ENCODE assay signal across 12 cellular contexts in the genomic region with DNA sequence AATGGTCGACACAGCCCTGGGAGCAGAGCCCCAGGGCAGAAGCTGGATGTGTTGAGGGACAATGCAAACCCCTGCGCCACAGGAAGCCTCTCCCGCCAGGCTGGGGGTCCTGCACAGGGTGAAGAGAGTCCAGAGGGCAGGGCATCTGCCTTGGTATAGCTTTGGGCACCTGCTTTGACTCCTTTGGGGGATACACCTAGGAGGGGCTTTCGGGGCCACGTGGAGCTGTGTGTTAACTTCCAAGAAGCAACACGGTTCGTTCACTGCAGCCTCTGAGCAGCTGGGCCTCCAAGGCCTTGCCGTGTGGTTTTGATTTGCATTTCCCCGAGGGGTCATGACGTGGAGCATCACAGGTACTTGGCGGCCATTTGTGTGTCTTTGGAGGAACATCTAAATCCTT. TPM values are rescaled to one million over a fixed set of nuclear protein-coding genes. Genes with fewer than 3 reads are reported as not detected.
DNase-seq lines count a peak whose midpoint lies in the region; ATAC-seq and TF ChIP-seq lines count a peak whose summit lies in the region.
"Had no signal": no experiment of that assay in that cellular context is flagged by ENCODE, and none has a peak within 500 bp of the region (broad histone marks: within the 10 kb centered on the region; RNA-seq: fewer than 3 reads in every experiment).

No MANE protein-coding gene starts in this region.

- intact Hi-C loops in activated B cell treated with CpG ODN at 0.5 μM for 24 hours (cut with micrococcal nuclease): loop anchor here (1.0 to 10.0 kb wide), 5 partner anchors 26 to 1048 kb away; a partner anchor contains a TSS

- H3K4me1 Mint-ChIP-seq in activated B cell treated with CpG ODN at 0.5 μM for 24 hours: peaks cover 37% of the 10 kb centered on the region
- peaks cover 16% of the 10 kb centered on the region for H3K4me1 Mint-ChIP-seq in activated naive CD4-positive, alpha-beta T cell treated with anti-CD3 and anti-CD28 coated beads, Interleukin-2, amount 10 ng/mL, durations not matched to agents 7 days and 5 days
- no peaks in the 10 kb centered on the region for H3K4me1 Mint-ChIP-seq in activated T-helper 17 cell treated with anti-CD3 and anti-CD28 coated beads, Interleukin-2, amount 50 U/mL, for 72 hours
- H3K4me1 Mint-ChIP-seq: neural crest cell had no signal

- H3K9me3 Mint-ChIP-seq in activated B cell treated with CpG ODN at 0.5 μM for 24 hours: no peaks in the 10 kb centered on the region
- H3K9me3 Mint-ChIP-seq in activated naive CD4-positive, alpha-beta T cell treated with anti-CD3 and anti-CD28 coated beads, Interleukin-2, amount 10 ng/mL, durations not matched to agents 7 days and 5 days: no peaks in the 10 kb centered on the region
- no peaks in the 10 kb centered on the region for H3K9me3 Mint-ChIP-seq in activated T-helper 17 cell treated with anti-CD3 and anti-CD28 coated beads, Interleukin-2, amount 50 U/mL, for 72 hours
- H3K9me3 Mint-ChIP-seq: neural crest cell had no signal

- peak overlapping the region; percentile 71 for H3K27ac Mint-ChIP-seq in activated B cell treated with CpG ODN at 0.5 μM for 24 hours
- no peak overlapping the region for H3K27ac Mint-ChIP-seq in activated naive CD4-positive, alpha-beta T cell treated with anti-CD3 and anti-CD28 coated beads, Interleukin-2, amount 10 ng/mL, durations not matched to agents 7 days and 5 days
- no peak overlapping the region for H3K27ac Mint-ChIP-seq in activated T-helper 17 cell treated with anti-CD3 and anti-CD28 coated beads, Interleukin-2, amount 50 U/mL, for 72 hours

- H3K4me3 Mint-ChIP-seq in activated B cell treated with CpG ODN at 0.5 μM for 24 hours: peak overlapping the region; percentile 55
- no peak overlapping the region for H3K4me3 Mint-ChIP-seq in activated naive CD4-positive, alpha-beta T cell treated with anti-CD3 and anti-CD28 coated beads, Interleukin-2, amount 10 ng/mL, durations not matched to agents 7 days and 5 days
- no peak overlapping the region for H3K4me3 Mint-ChIP-seq in activated T-helper 17 cell treated with anti-CD3 and anti-CD28 coated beads, Interleukin-2, amount 50 U/mL, for 72 hours
- H3K4me3 Mint-ChIP-seq: neural crest cell had no signal

- CTCF ChIA-PET in activated B cell treated with CpG ODN at 0.5 μM for 24 hours (lab: Charles Lee): no interaction called here
- CTCF ChIA-PET in activated naive CD4-positive, alpha-beta T cell treated with anti-CD3 and anti-CD28 coated beads, Interleukin-2, amount 10 ng/mL, durations not matched to agents 7 days and 5 days (lab: Charles Lee): no interaction called here

- TF ChIP-seq CTCF in GM20000 (IDR thresholded peaks at IDR 0.05; ENCODE audit: extremely low read depth, missing control alignments) (no peak), activated B cell treated with CpG ODN at 0.5 μM for 24 hours (IDR thresholded peaks at IDR 0.05) (no peak)

- H3K27me3 Mint-ChIP-seq in activated B cell treated with CpG ODN at 0.5 μM for 24 hours: no peaks in the 10 kb centered on the region
- H3K27me3 Mint-ChIP-seq in activated naive CD4-positive, alpha-beta T cell treated with anti-CD3 and anti-CD28 coated beads, Interleukin-2, amount 10 ng/mL, durations not matched to agents 7 days and 5 days: peaks cover 3% of the 10 kb centered on the region
- no peaks in the 10 kb centered on the region for H3K27me3 Mint-ChIP-seq in activated T-helper 17 cell treated with anti-CD3 and anti-CD28 coated beads, Interleukin-2, amount 50 U/mL, for 72 hours

- POLR2A ChIA-PET in activated B cell treated with CpG ODN at 0.5 μM for 24 hours (lab: Charles Lee): interaction anchor here (0.7 to 2.8 kb wide), 5 partner anchors 27 to 212 kb away, joined by 4 to 14 read pairs (median 5); a partner anchor contains a TSS

- ATAC-seq in GM18498 (IDR thresholded peaks at IDR 0.05; ENCODE audit: unreplicated experiment) (peak; percentile 74), HG03060 (IDR thresholded peaks at IDR 0.05; ENCODE audit: low read depth, unreplicated experiment) (peak; percentile 60), activated B cell treated with CpG ODN at 0.5 μM for 24 hours (ENCODE audit: low read depth) (peak; percentile 83)
- ATAC-seq in activated T-helper 17 cell treated with anti-CD3 and anti-CD28 coated beads, Interleukin-2, amount 50 U/mL, for 72 hours (replicated peaks): no peak

- H3K36me3 Mint-ChIP-seq in activated B cell treated with CpG ODN at 0.5 μM for 24 hours (ENCODE audit: low read depth): peaks cover 11% of the 10 kb centered on the region
- H3K36me3 Mint-ChIP-seq in activated naive CD4-positive, alpha-beta T cell treated with anti-CD3 and anti-CD28 coated beads, Interleukin-2, amount 10 ng/mL, durations not matched to agents 7 days and 5 days: peaks cover 5% of the 10 kb centered on the region
- no peaks in the 10 kb centered on the region for H3K36me3 Mint-ChIP-seq in activated T-helper 17 cell treated with anti-CD3 and anti-CD28 coated beads, Interleukin-2, amount 50 U/mL, for 72 hours (ENCODE audit: low read depth)

- DNase-seq in GM20000 (ENCODE audit: low spot score) (peak; percentile 82), activated B cell treated with CpG ODN at 0.5 μM for 24 hours (peak; percentile 68), NCI-H1417 treated with DMSO at 0.1 percent for 48 hours (lab: John Stamatoyannopoulos, UW) (no peak)
- no peak for DNase-seq in activated naive CD4-positive, alpha-beta T cell treated with anti-CD3 and anti-CD28 coated beads, Interleukin-2, amount 10 ng/mL, durations not matched to agents 7 days and 5 days
- no peak for DNase-seq in activated CD4-positive, alpha-beta T cell treated with anti-CD3 and anti-CD28 coated beads for 1 hour
- DNase-seq: activated CD4-positive, alpha-beta T cell treated with anti-CD3 and anti-CD28 coated beads for 48 hours; foreskin melanocyte; NK-92 treated with Interleukin-12 subunit alpha and Interleukin-12 subunit beta, amount 100 ng/mL, for 24 hours had no signal

RNA-seq across cellular contexts. Expression of a gene that starts 5.8 kb away (rescaled TPM):
- 51.5 and 60.3 TPM in 2 replicates for total RNA-seq in activated B cell treated with CpG ODN at 0.5 μM for 24 hours
- 10 to 100 TPM; 31.5 to 75.2 TPM for total RNA-seq in activated T-helper 17 cell treated with anti-CD3 and anti-CD28 coated beads, Interleukin-2, amount 50 U/mL, for 72 hours

RNA-seq across cellular contexts. Expression of a gene that starts 26.5 kb away (rescaled TPM):
- total RNA-seq in activated B cell treated with CpG ODN at 0.5 μM for 24 hours: 57.8 and 65.6 TPM in 2 replicates
- total RNA-seq in activated T-helper 17 cell treated with anti-CD3 and anti-CD28 coated beads, Interleukin-2, amount 50 U/mL, for 72 hours: 10 to 100 TPM; 47.1 to 60.0 TPM

RNA-seq across cellular contexts. Expression of a gene that starts 28.8 kb away (rescaled TPM):
- total RNA-seq in activated B cell treated with CpG ODN at 0.5 μM for 24 hours: 20.1 and 27.0 TPM in 2 replicates
- total RNA-seq in activated T-helper 17 cell treated with anti-CD3 and anti-CD28 coated beads, Interleukin-2, amount 50 U/mL, for 72 hours: 10 to 100 TPM; 14.7 to 21.5 TPM

Comparison
In these comparisons a context has a peak if more than half of its experiments do, and no peak if none do; other contexts are left out.
1. DNase-seq: peak in GM20000 (single experiment) and activated B cell treated with CpG ODN at 0.5 μM for 24 hours (single experiment); none in activated naive CD4-positive, alpha-beta T cell treated with anti-CD3 and anti-CD28 coated beads, Interleukin-2, amount 10 ng/mL, durations not matched to agents 7 days and 5 days (single experiment), activated CD4-positive, alpha-beta T cell treated with anti-CD3 and anti-CD28 coated beads for 1 hour (single experiment) and NCI-H1417 treated with DMSO at 0.1 percent for 48 hours (single experiment).